In the genomic region with DNA sequence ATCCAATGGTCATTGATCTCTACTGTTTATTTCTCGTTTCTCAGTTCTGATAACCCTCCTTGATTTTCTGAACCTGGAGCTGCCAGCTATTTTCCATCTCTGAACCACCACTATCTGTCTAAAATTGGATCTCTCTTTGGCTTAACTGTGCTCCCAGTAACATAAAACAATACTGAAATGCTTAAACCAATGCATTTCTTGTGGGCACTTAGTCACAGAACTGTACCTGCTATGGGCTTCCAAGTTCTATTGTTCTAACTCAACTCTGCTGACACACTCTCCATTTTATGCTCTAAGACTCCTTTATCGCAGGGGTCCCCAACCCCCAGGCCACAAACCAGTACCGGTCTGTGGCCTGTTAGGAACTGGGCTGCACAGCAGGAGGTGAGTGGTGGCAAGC, we compare ENCODE assay signal across 11 cellular contexts.
A peak's percentile ranks its signal among the peaks of the same experiment; 100 is the strongest.
DNase-seq lines count a peak whose midpoint lies in the region; ATAC-seq and TF ChIP-seq lines count a peak whose summit lies in the region.
"Had no signal": no experiment of that assay in that cellular context is flagged by ENCODE, and none has a peak within 500 bp of the region (broad histone marks: within the 10 kb centered on the region; RNA-seq: fewer than 3 reads in every experiment).

No MANE protein-coding gene starts in this region.

- no peak for ATAC-seq in SK-N-SH treated with all-trans-retinoic acid at 6 μM for 48 hours
- ATAC-seq in lung (ENCODE audit: insufficient read depth, low FRiP score): no peak

- H3K4me3 ChIP-seq in SK-N-SH (ENCODE audit: low read depth in 2 of 2, low read length in 1 of 2) (no peak overlapping the region), colonic mucosa (no peak overlapping the region), lung (no peak overlapping the region), thyroid gland (replicated peaks in 1 of 3) (no peak overlapping the region)

- intact Hi-C loops in colonic mucosa (cut with DNase I) (no loop called here), thyroid gland (cut with DNase I) (loop anchor here (10.0 kb wide), 1 partner anchor 163 kb away; the partner anchor contains the start of gene SCAMP1)

- H3K9me3 ChIP-seq in SK-N-SH: no peaks in the 10 kb centered on the region
- H3K9me3 ChIP-seq in colonic mucosa: no peaks in the 10 kb centered on the region
- peaks cover 0 to under 1% of the 10 kb centered on the region in 2 donors for H3K9me3 ChIP-seq in lung (ENCODE audit: control insufficient read depth in 2 of 2, insufficient read depth in 1 of 2, low read length in 1 of 2)
- no peaks in the 10 kb centered on the region for H3K9me3 ChIP-seq in thyroid gland

- TF ChIP-seq CTCF in SK-N-SH (IDR thresholded peaks at IDR 0.05): no peak
- TF ChIP-seq CTCF in colonic mucosa (IDR thresholded peaks at IDR 0.05): no peak
- TF ChIP-seq CTCF in lung (IDR thresholded peaks at IDR 0.05; ENCODE audit: control extremely low read depth, extremely low read depth): no peak
- TF ChIP-seq CTCF in thyroid gland (IDR thresholded peaks at IDR 0.05): no peak

- H3K9ac ChIP-seq in SK-N-SH (peak overlapping the region; percentile 75), colonic mucosa (ENCODE audit: low read depth in 2 of 2, low read length in 2 of 2) (no peak overlapping the region)

- no peak for TF ChIP-seq RAD21 in SK-N-SH (IDR thresholded peaks at IDR 0.05; ENCODE audit: low read length)

- H3K9me2 ChIP-seq in SK-N-SH: no peaks in the 10 kb centered on the region

- H3K4me2 ChIP-seq in SK-N-SH: peak overlapping the region; percentile 73

- no peak for TF ChIP-seq POLR2A in thyroid gland (IDR thresholded peaks at IDR 0.05)

- H4K20me1 ChIP-seq in SK-N-SH (ENCODE audit: insufficient read depth): no peaks in the 10 kb centered on the region

- H3F3A ChIP-seq in SK-N-SH (replicated peaks; ENCODE audit: insufficient read depth): peaks cover 48% of the 10 kb centered on the region

- no peak for TF ChIP-seq EP300 in SK-N-SH (IDR thresholded peaks at IDR 0.05; ENCODE audit: borderline replicate concordance in 1 of 2, low read depth in 1 of 2, low read length in 1 of 2)

- H3K36me3 ChIP-seq in SK-N-SH (replicated peaks in 1 of 2; ENCODE audit: control insufficient read depth in 1 of 2, insufficient read depth in 2 of 2, low read length in 1 of 2) (peaks cover 0 to under 1% of the 10 kb centered on the region in 2 experiments), colonic mucosa (no peaks in the 10 kb centered on the region), lung (ENCODE audit: control insufficient read depth in 2 of 2, insufficient read depth in 2 of 2, low read length in 2 of 2) (no peaks in the 10 kb centered on the region), thyroid gland (no peaks in the 10 kb centered on the region)

- H3K27me3 ChIP-seq in SK-N-SH (ENCODE audit: insufficient read depth) (no peaks in the 10 kb centered on the region), colonic mucosa (no peaks in the 10 kb centered on the region), lung (ENCODE audit: control insufficient read depth, insufficient read depth) (no peaks in the 10 kb centered on the region), thyroid gland (no peaks in the 10 kb centered on the region)

- H3K79me2 ChIP-seq in SK-N-SH (ENCODE audit: insufficient read depth): peaks cover 79% of the 10 kb centered on the region

- DNase-seq in SK-N-SH (no peak), colonic mucosa (no peak), lung (ENCODE audit: low spot score) (no peak), thyroid gland (no peak), foreskin melanocyte (no peak), substantia nigra (lab: John Stamatoyannopoulos, UW) (no peak), NAMALWA (ENCODE audit: low spot score) (no peak)
- DNase-seq: NCI-H510A treated with DMSO at 0.1 percent for 48 hours, SHP77 had no signal

- H3K4me1 ChIP-seq in SK-N-SH (ENCODE audit: control insufficient read depth in 1 of 2, insufficient read depth in 2 of 2, low read depth in 1 of 2, low read length in 1 of 2) (peaks cover 4 to 31% of the 10 kb centered on the region in 2 experiments), colonic mucosa (no peaks in the 10 kb centered on the region), lung (ENCODE audit: control insufficient read depth in 2 of 2, insufficient read depth in 2 of 2, low read length in 2 of 2) (peaks cover 13 to 14% of the 10 kb centered on the region in 2 donors), thyroid gland (peaks cover 10 to 19% of the 10 kb centered on the region in 2 donors)

- peak overlapping the region; percentile 41 to 97; a peak in 3 of 4 replicates for H3K27ac ChIP-seq in SK-N-SH (ENCODE audit: low read depth in 2 of 2, low read length in 1 of 2)
- H3K27ac ChIP-seq in colonic mucosa: peak overlapping the region; percentile 62
- H3K27ac ChIP-seq in lung (ENCODE audit: low read depth in 1 of 2, low read length in 1 of 2): peak overlapping the region; percentile 41 to 81
- peak overlapping the region in 2 of 3 donors; percentile 52 to 61 for H3K27ac ChIP-seq in thyroid gland
- H3K27ac ChIP-seq in substantia nigra (ENCODE audit: low read depth, low read length, poor library complexity, severe bottlenecking): no peak overlapping the region
- H3K27ac ChIP-seq: 22Rv1 had no signal

- WGBS in SK-N-SH (ENCODE audit: low lambda C conversion rate): 92% methylated on average over 3 of the region's 3 CpGs
- WGBS in lung, 2 donors: 86 to 89% methylated on average over 3 of the region's 3 CpGs
- WGBS in thyroid gland, 2 donors: 89 to 98% methylated on average over 3 of the region's 3 CpGs

- CTCF ChIA-PET in SK-N-SH (lab: Yijun Ruan, JAX): interaction anchor here (0.9 to 3.3 kb wide), 3 partner anchors 10 to 439 kb away, joined by 3 to 12 read pairs (median 3); no protein-coding TSS in a partner anchor

- H2AFZ ChIP-seq in SK-N-SH (ENCODE audit: low read depth): no peak overlapping the region

- POLR2A ChIA-PET in SK-N-SH (lab: Yijun Ruan, JAX): no interaction called here

TF ChIP-seq in SK-N-SH, 30 proteins besides CTCF, POLR2A, EP300 and RAD21 (continues in another document):
- no peak for TF ChIP-seq NRF1 (IDR thresholded peaks at IDR 0.05; ENCODE audit: low read depth, low read length)
- no peak for TF ChIP-seq SMC3 (IDR thresholded peaks at IDR 0.05; ENCODE audit: low read depth, low read length)
- TF ChIP-seq CHD2 (IDR thresholded peaks at IDR 0.05; ENCODE audit: low read length, partially characterized antibody): no peak
- no peak for TF ChIP-seq IRF3 (IDR thresholded peaks at IDR 0.05; ENCODE audit: low read depth, low read length)
- TF ChIP-seq TCF12 (IDR thresholded peaks at IDR 0.05): no peak
- no peak for TF ChIP-seq RFX5 (IDR thresholded peaks at IDR 0.05; ENCODE audit: low read length)
- no peak for TF ChIP-seq POLR2AphosphoS5 (IDR thresholded peaks at IDR 0.05; ENCODE audit: low read depth, low read length)

TF ChIP-seq in SK-N-SH treated with all-trans-retinoic acid at 6 μM for 48 hours, 23 proteins besides CTCF, POLR2A, EP300 and RAD21:
- no peak for TF ChIP-seq BACH2 (CRISPR knock-in tag; IDR thresholded peaks at IDR 0.05; ENCODE audit: borderline replicate concordance)
- TF ChIP-seq OSR1 (CRISPR knock-in tag; IDR thresholded peaks at IDR 0.05): no peak
- no peak for TF ChIP-seq ARNTL (CRISPR knock-in tag; IDR thresholded peaks at IDR 0.05; ENCODE audit: borderline replicate concordance, low read depth)
- no peak for TF ChIP-seq ZNF8 (CRISPR knock-in tag; IDR thresholded peaks at IDR 0.05)
- TF ChIP-seq ZNF70 (CRISPR knock-in tag; IDR thresholded peaks at IDR 0.05): no peak
- no peak for TF ChIP-seq ESRRG (CRISPR knock-in tag; IDR thresholded peaks at IDR 0.05)
